ENCODE assay signal across 8 cellular contexts in the genomic region with DNA sequence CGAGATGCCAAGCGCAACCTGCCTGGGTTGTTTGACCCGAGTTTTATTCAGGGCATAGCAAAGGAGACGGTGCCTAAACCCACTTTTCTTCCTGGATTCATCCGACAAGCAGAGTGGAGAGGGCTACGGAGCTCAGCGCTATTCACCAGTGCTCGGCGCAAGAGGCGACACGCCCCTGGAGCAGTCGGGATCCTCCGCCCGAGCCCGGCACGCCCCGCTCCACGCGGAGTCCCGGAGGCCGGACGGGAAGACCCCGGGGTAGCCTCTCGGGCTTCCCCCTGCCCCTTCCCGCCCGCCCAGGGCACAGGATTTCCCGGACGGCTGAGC. TPM values are rescaled to one million over a fixed set of nuclear protein-coding genes. Genes with fewer than 3 reads are reported as not detected.
DNase-seq lines count a peak whose midpoint lies in the region; ATAC-seq and TF ChIP-seq lines count a peak whose summit lies in the region.

No MANE protein-coding gene starts in this region.

- H3K27me3 Mint-ChIP-seq in nephron (ENCODE audit: low read depth) = no peaks in the 10 kb centered on the region

- peak overlapping the region; percentile 74 for H3K4me3 ChIP-seq in NB4 (ENCODE audit: low read depth, low read length)
- peak overlapping the region; percentile 80 for H3K4me3 ChIP-seq in fibroblast of pulmonary artery (replicated peaks; ENCODE audit: low read depth, low read length)
- H3K4me3 ChIP-seq in urinary bladder (ENCODE audit: low read depth, low read length) = peak overlapping the region; percentile 86

- peaks cover 7% of the 10 kb centered on the region for H3K4me1 ChIP-seq in urinary bladder (ENCODE audit: insufficient read depth)

- WGBS in urinary bladder = under 1% methylated on average over 28 of the region's 28 CpGs

- TF ChIP-seq CTCF in NB4 (IDR thresholded peaks at IDR 0.05; ENCODE audit: low read depth, low read length) (no peak), fibroblast of pulmonary artery (IDR thresholded peaks at IDR 0.05; ENCODE audit: low read length, missing control alignments) (no peak), nephron (IDR thresholded peaks at IDR 0.05; ENCODE audit: unreplicated experiment in 3 of 3) (no peak)

- peak; percentile 36 for ATAC-seq in HG02571 (IDR thresholded peaks at IDR 0.05; ENCODE audit: unreplicated experiment)

- H3K36me3 Mint-ChIP-seq in nephron (ENCODE audit: low read depth) = no peaks in the 10 kb centered on the region

- peak; percentile 20 for DNase-seq in NCI-H510A (lab: John Stamatoyannopoulos, UW)
- DNase-seq in NCI-H510A treated with DMSO at 0.1 percent for 48 hours (lab: John Stamatoyannopoulos, UW) = no peak
- peak; percentile 68 for DNase-seq in NB4 (ENCODE audit: low read depth)
- peak; percentile 37 for DNase-seq in activated T-helper 1 cell treated with Interleukin-2 at 50 U/mL for 16 hours (ENCODE audit: low read depth)
- peak; percentile 61 for DNase-seq in fibroblast of pulmonary artery (ENCODE audit: low read depth)

- no peaks in the 10 kb centered on the region for H3K9me3 Mint-ChIP-seq in nephron

- H3K27ac ChIP-seq in urinary bladder (ENCODE audit: low read depth) = peak overlapping the region; percentile 96

- peak overlapping the region; percentile 75 to 85 (median 78) for H3K27ac Mint-ChIP-seq in nephron

- peaks cover 44% of the 10 kb centered on the region for H3K4me1 Mint-ChIP-seq in nephron

- H3K4me3 Mint-ChIP-seq in nephron = peak overlapping the region; percentile 84 to 93 (median 92)

- no peak for TF ChIP-seq POLR2A in NB4 (IDR thresholded peaks at IDR 0.05; ENCODE audit: extremely low read depth, insufficient read length)

- H3K36me3 ChIP-seq in urinary bladder (ENCODE audit: insufficient read depth) = no peaks in the 10 kb centered on the region

RNA-seq across cellular contexts. Expression of gene SERINC5, which starts 0.5 kb away (rescaled TPM):
- total RNA-seq in urinary bladder = 48.7 TPM
- polyA plus RNA-seq in urinary bladder = 7.2 TPM
